In the genomic region with DNA sequence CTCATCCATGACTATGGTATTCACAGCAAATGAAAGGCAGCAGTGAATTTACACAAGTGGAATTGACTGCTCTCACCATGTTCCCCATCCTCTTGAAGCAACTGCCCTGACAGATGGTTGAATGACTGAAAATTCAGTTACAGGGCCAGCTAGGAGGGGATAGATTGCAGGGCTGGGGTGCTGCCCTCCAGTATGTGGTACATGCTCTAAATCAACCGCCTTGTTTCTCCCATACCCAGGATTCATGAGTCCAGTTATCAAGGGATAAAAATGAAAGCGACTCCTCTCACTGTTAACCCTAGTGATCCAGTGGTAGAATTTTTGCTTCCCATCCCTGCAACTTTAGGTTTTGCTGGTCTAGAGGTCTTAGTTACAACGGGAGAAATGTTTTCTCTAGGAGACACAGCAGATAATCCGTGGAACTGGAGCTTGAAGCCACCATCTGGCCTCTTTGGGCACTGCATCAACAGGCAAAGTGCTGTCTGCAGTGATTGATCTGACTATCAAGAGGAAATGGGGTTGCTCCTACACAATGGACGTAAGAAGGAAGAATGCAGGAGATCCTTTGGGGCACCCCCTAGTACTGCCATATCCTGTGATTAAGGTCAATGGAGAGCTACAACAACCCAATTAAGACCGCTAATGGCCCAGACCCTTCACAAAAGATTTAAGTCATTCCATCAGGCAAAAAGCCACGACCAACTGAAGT, we compare ENCODE assay signal across 7 cellular contexts. TPM values are rescaled to one million over a fixed set of nuclear protein-coding genes. Genes with fewer than 3 reads are reported as not detected.
DNase-seq lines count a peak whose midpoint lies in the region; ATAC-seq and TF ChIP-seq lines count a peak whose summit lies in the region.

No MANE protein-coding gene starts in this region.

- TF ChIP-seq CTCF in GM12874 (IDR thresholded peaks at IDR 0.05; ENCODE audit: insufficient read depth, low read depth, low read length) (peak; percentile 85), mesothelial cell of epicardium (IDR thresholded peaks at IDR 0.05; ENCODE audit: unreplicated experiment) (peak; percentile 42)

- peak overlapping the region; percentile 33 to 48 for H3K4me3 Mint-ChIP-seq in effector memory CD8-positive, alpha-beta T cell
- no peak overlapping the region for H3K4me3 Mint-ChIP-seq in mesothelial cell of epicardium
- H3K4me3 Mint-ChIP-seq in stimulated activated memory B cell treated with anti-CD40 and anti-IgM and Interleukin-4, amounts not matched to agents 10 μg/mL and 1 μg/mL and 100 μg/mL, for 72 hours: peak overlapping the region; percentile 30

- peaks cover 16 to 18% of the 10 kb centered on the region in 2 donors for H3K4me1 Mint-ChIP-seq in effector memory CD8-positive, alpha-beta T cell (ENCODE audit: low read depth in 2 of 2)
- H3K4me1 Mint-ChIP-seq in mesothelial cell of epicardium: peaks cover 7% of the 10 kb centered on the region
- H3K4me1 Mint-ChIP-seq in stimulated activated memory B cell treated with anti-CD40 and anti-IgM and Interleukin-4, amounts not matched to agents 10 μg/mL and 1 μg/mL and 100 μg/mL, for 72 hours: peaks cover 21% of the 10 kb centered on the region

- peaks cover 5% of the 10 kb centered on the region for H3K36me3 Mint-ChIP-seq in effector memory CD8-positive, alpha-beta T cell (ENCODE audit: insufficient read depth)
- H3K36me3 Mint-ChIP-seq in mesothelial cell of epicardium: peaks cover 3% of the 10 kb centered on the region
- H3K36me3 Mint-ChIP-seq in stimulated activated memory B cell treated with anti-CD40 and anti-IgM and Interleukin-4, amounts not matched to agents 10 μg/mL and 1 μg/mL and 100 μg/mL, for 72 hours: peaks cover 12% of the 10 kb centered on the region

- no peak overlapping the region for H3K27ac Mint-ChIP-seq in effector memory CD8-positive, alpha-beta T cell
- H3K27ac Mint-ChIP-seq in mesothelial cell of epicardium: no peak overlapping the region
- H3K27ac Mint-ChIP-seq in stimulated activated memory B cell treated with anti-CD40 and anti-IgM and Interleukin-4, amounts not matched to agents 10 μg/mL and 1 μg/mL and 100 μg/mL, for 72 hours: peak overlapping the region; percentile 69

- H3K9me3 Mint-ChIP-seq in effector memory CD8-positive, alpha-beta T cell: no peaks in the 10 kb centered on the region
- H3K9me3 Mint-ChIP-seq in mesothelial cell of epicardium: no peaks in the 10 kb centered on the region
- no peaks in the 10 kb centered on the region for H3K9me3 Mint-ChIP-seq in stimulated activated memory B cell treated with anti-CD40 and anti-IgM and Interleukin-4, amounts not matched to agents 10 μg/mL and 1 μg/mL and 100 μg/mL, for 72 hours

- DNase-seq in NCI-H526 (lab: John Stamatoyannopoulos, UW) (peak; percentile 10 to 56), mesothelial cell of epicardium (ENCODE audit: low spot score in 2 of 2, unreplicated experiment in 2 of 2) (no peak)
- peak; percentile 1 to 20 for DNase-seq in activated CD4-positive, alpha-beta T cell treated with anti-CD3 and anti-CD28 coated beads, Interleukin-2, amount 50 U/mL, for 24 hours (ENCODE audit: low read depth in 1 of 2, low spot score in 1 of 2)
- DNase-seq in effector memory CD8-positive, alpha-beta T cell: peak; percentile 35 to 44 (median 43)

- H3K27me3 Mint-ChIP-seq in effector memory CD8-positive, alpha-beta T cell: peaks cover 5 to 13% of the 10 kb centered on the region in 2 donors
- H3K27me3 Mint-ChIP-seq in mesothelial cell of epicardium (ENCODE audit: low read depth): no peaks in the 10 kb centered on the region
- H3K27me3 Mint-ChIP-seq in stimulated activated memory B cell treated with anti-CD40 and anti-IgM and Interleukin-4, amounts not matched to agents 10 μg/mL and 1 μg/mL and 100 μg/mL, for 72 hours: no peaks in the 10 kb centered on the region

- peak; percentile 57 for ATAC-seq in HG03196 (IDR thresholded peaks at IDR 0.05; ENCODE audit: unreplicated experiment)
- ATAC-seq in effector memory CD8-positive, alpha-beta T cell (replicated peaks): peak; percentile 85
- ATAC-seq in stimulated activated memory B cell treated with anti-CD40 and anti-IgM and Interleukin-4, amounts not matched to agents 10 μg/mL and 1 μg/mL and 100 μg/mL, for 72 hours: peak; percentile 71

RNA-seq across cellular contexts. Expression of a gene that starts 32.0 kb away (rescaled TPM):
- total RNA-seq in mesothelial cell of epicardium: 45.6 to 49.1 TPM (median 48.2 TPM) in 3 replicates

RNA-seq across cellular contexts. Expression of a gene that starts 49.0 kb away (rescaled TPM):
- total RNA-seq in mesothelial cell of epicardium: 22.5 to 23.1 TPM (median 23.0 TPM) in 3 replicates

Comparison
In these comparisons a context has a peak if more than half of its experiments do, and no peak if none do; other contexts are left out.
1. DNase-seq: peak in NCI-H526 (2 of 2), activated CD4-positive, alpha-beta T cell treated with anti-CD3 and anti-CD28 coated beads, Interleukin-2, amount 50 U/mL, for 24 hours (2 of 2) and effector memory CD8-positive, alpha-beta T cell (3 of 3); none in mesothelial cell of epicardium (0 of 2).
2. Peak in every context shown above with its lines, with median percentiles within 50 percentile points of each other: ATAC-seq.